Comparison of ENCODE assay signal across 20 cellular contexts in the genomic region with DNA sequence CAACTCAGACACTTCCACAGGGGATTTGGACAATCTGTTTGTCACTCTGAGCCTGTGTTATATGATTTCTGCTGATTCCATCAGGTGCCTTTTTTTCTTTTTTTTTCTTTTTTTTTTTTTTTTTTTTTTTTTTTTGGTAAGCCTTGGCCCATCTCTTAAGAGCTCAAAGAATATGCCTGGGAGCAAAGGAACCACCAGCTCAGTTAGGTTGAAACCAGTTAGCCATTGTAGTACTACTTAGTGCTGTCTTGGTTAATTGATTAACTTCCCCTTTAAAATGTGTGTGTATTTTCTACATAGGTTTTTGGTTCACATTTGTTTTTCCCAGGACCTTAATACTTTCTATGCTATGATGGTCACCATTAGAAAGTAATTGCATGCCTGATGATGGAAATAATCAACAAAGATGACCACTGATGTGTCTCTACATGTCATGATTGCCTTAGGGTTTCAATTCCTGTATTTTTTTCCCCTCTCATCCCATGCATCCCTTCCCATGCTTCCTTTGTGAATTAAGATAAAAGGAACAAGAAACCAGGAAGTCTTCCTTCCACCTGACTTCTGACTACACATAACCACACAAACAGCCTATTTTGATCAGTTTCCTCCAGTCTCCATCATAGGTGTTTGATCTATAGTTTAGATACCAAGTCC.
DNase-seq lines count a peak whose midpoint lies in the region; ATAC-seq and TF ChIP-seq lines count a peak whose summit lies in the region.
"Had no signal": no experiment of that assay in that cellular context is flagged by ENCODE, and none has a peak within 500 bp of the region (broad histone marks: within the 10 kb centered on the region; RNA-seq: fewer than 3 reads in every experiment).

No MANE protein-coding gene starts in this region.

- no peaks in the 10 kb centered on the region for H3K79me2 ChIP-seq in hepatocyte

- peak overlapping the region; percentile 29 for H3K4me3 Mint-ChIP-seq in natural killer cell
- H3K4me3 Mint-ChIP-seq: activated CD8-positive, alpha-beta memory T cell treated with anti-CD3 and anti-CD28 coated beads, Interleukin-2, amount 10 ng/mL, durations not matched to agents 7 days and 5 days; B cell; mesothelial cell of epicardium had no signal

- ATAC-seq in GM18508 (IDR thresholded peaks at IDR 0.05; ENCODE audit: insufficient read depth, unreplicated experiment) (peak; percentile 36), GM19452 (IDR thresholded peaks at IDR 0.05; ENCODE audit: unreplicated experiment) (peak; percentile 58), HG03378 (IDR thresholded peaks at IDR 0.05; ENCODE audit: unreplicated experiment) (peak; percentile 59), natural killer cell (no peak), HG03139 (IDR thresholded peaks at IDR 0.05; ENCODE audit: unreplicated experiment) (no peak), upper lobe of right lung (no peak)
- ATAC-seq: activated CD8-positive, alpha-beta memory T cell treated with anti-CD3 and anti-CD28 coated beads, Interleukin-2, amount 10 ng/mL, durations not matched to agents 7 days and 5 days had no signal

- TF ChIP-seq CTCF in natural killer cell (IDR thresholded peaks at IDR 0.05): no peak
- no peak for TF ChIP-seq CTCF in hepatocyte (IDR thresholded peaks at IDR 0.05; ENCODE audit: poor library complexity)
- TF ChIP-seq CTCF in upper lobe of right lung (IDR thresholded peaks at IDR 0.05): no peak

- no peak overlapping the region for H3K27ac ChIP-seq in hepatocyte
- H3K27ac ChIP-seq in upper lobe of right lung: no peak overlapping the region
- H3K27ac ChIP-seq: Peyer's patch, SK-N-MC, testis had no signal

- DNase-seq in natural killer cell (no peak), DMS79 (lab: John Stamatoyannopoulos, UW) (no peak), hepatocyte (ENCODE audit: low spot score) (no peak), upper lobe of right lung (no peak)
- DNase-seq: activated CD4-positive, alpha-beta T cell treated with anti-CD3 and anti-CD28 coated beads for 4 hours; activated CD8-positive, alpha-beta memory T cell treated with anti-CD3 and anti-CD28 coated beads, Interleukin-2, amount 10 ng/mL, durations not matched to agents 7 days and 5 days; activated effector memory CD4-positive, alpha-beta T cell treated with Interleukin-2 at 50 U/mL for 16 hours; dermis blood vessel endothelial cell; foreskin melanocyte; NCI-H1105 treated with DMSO at 0.1 percent for 48 hours; Peyer's patch; T1000; testis had no signal

- H3K4me1 ChIP-seq in hepatocyte (ENCODE audit: insufficient read depth) (no peaks in the 10 kb centered on the region), upper lobe of right lung (no peaks in the 10 kb centered on the region)
- H3K4me1 ChIP-seq: testis had no signal

- no peaks in the 10 kb centered on the region for H3K36me3 ChIP-seq in hepatocyte (replicated peaks; ENCODE audit: insufficient read depth, low read depth)
- H3K36me3 ChIP-seq in upper lobe of right lung: no peaks in the 10 kb centered on the region
- H3K36me3 ChIP-seq: Peyer's patch had no signal

- no peaks in the 10 kb centered on the region for H4K20me1 ChIP-seq in hepatocyte (ENCODE audit: insufficient read depth, poor library complexity, severe bottlenecking)

- H3K27me3 ChIP-seq in hepatocyte: no peaks in the 10 kb centered on the region
- H3K27me3 ChIP-seq in upper lobe of right lung: no peaks in the 10 kb centered on the region
- H3K27me3 ChIP-seq: Peyer's patch, testis had no signal

- intact Hi-C loops in natural killer cell (cut with micrococcal nuclease) (loop anchor here (1.0 to 10.0 kb wide), 5 partner anchors 25 to 208 kb away; no protein-coding TSS in a partner anchor), upper lobe of right lung (cut with DNase I) (no loop called here)

- no peaks in the 10 kb centered on the region for H3K9me3 Mint-ChIP-seq in natural killer cell

- H3K4me3 ChIP-seq in hepatocyte (no peak overlapping the region), upper lobe of right lung (no peak overlapping the region)
- H3K4me3 ChIP-seq: Peyer's patch, SK-N-MC, testis had no signal

- no peaks in the 10 kb centered on the region for H3K9me2 ChIP-seq in hepatocyte (replicated peaks; ENCODE audit: insufficient read depth)

- no peaks in the 10 kb centered on the region for H3K36me3 Mint-ChIP-seq in natural killer cell
- H3K36me3 Mint-ChIP-seq: activated CD8-positive, alpha-beta memory T cell treated with anti-CD3 and anti-CD28 coated beads, Interleukin-2, amount 10 ng/mL, durations not matched to agents 7 days and 5 days; mesothelial cell of epicardium had no signal

- H3K9me3 ChIP-seq in hepatocyte (ENCODE audit: low read depth) (no peaks in the 10 kb centered on the region), upper lobe of right lung (no peaks in the 10 kb centered on the region)
- H3K9me3 ChIP-seq: Peyer's patch, testis had no signal

- no peak overlapping the region for H3K4me2 ChIP-seq in hepatocyte

- H3K4me1 Mint-ChIP-seq in natural killer cell: peaks cover 34 to 42% of the 10 kb centered on the region in 2 donors

- H3K27ac Mint-ChIP-seq in natural killer cell: peak overlapping the region; percentile 78 to 88
- H3K27ac Mint-ChIP-seq: activated CD8-positive, alpha-beta memory T cell treated with anti-CD3 and anti-CD28 coated beads, Interleukin-2, amount 10 ng/mL, durations not matched to agents 7 days and 5 days; B cell; mesothelial cell of epicardium had no signal

- no peak overlapping the region for H2AFZ ChIP-seq in hepatocyte

- H3K27me3 Mint-ChIP-seq in natural killer cell (ENCODE audit: low read depth in 2 of 2): no peaks in the 10 kb centered on the region

Comparison
In these comparisons a context has a peak if more than half of its experiments do, and no peak if none do; other contexts are left out.
1. ATAC-seq: peak in GM18508 (single experiment), GM19452 (single experiment) and HG03378 (single experiment); none in natural killer cell (0 of 3), HG03139 (single experiment) and upper lobe of right lung (single experiment).